In genomic region chr1:201310986-201311355, GRCh38 we compare ENCODE assay signal across 11 cellular contexts. TPM values are rescaled to one million over a fixed set of nuclear protein-coding genes. Genes with fewer than 3 reads are reported as not detected.
DNase-seq lines count a peak whose midpoint lies in the region; ATAC-seq and TF ChIP-seq lines count a peak whose summit lies in the region.
"Had no signal": no experiment of that assay in that cellular context is flagged by ENCODE, and none has a peak within 500 bp of the region (broad histone marks: within the 10 kb centered on the region; RNA-seq: fewer than 3 reads in every experiment).

No MANE protein-coding gene starts in this region.

- TF ChIP-seq CTCF in lower lobe of right lung (IDR thresholded peaks at IDR 0.05) (no peak), upper lobe of right lung (IDR thresholded peaks at IDR 0.05) (no peak)
- TF ChIP-seq CTCF in activated CD8-positive, alpha-beta T cell treated with anti-CD3 and anti-CD28 coated beads for 36 hours (IDR thresholded peaks at IDR 0.05): no peak

- no peaks in the 10 kb centered on the region for H3K9me3 Mint-ChIP-seq in activated CD8-positive, alpha-beta T cell treated with anti-CD3 and anti-CD28 coated beads for 36 hours
- H3K9me3 Mint-ChIP-seq: activated T-cell treated with anti-CD3 and anti-CD28 coated beads, Interleukin-2, amount 50 U/mL, for 72 hours had no signal

- DNase-seq in COR-L47 (lab: John Stamatoyannopoulos, UW): peak; percentile 91
- peak; percentile 93 for DNase-seq in NCI-H1092 (lab: John Stamatoyannopoulos, UW)
- DNase-seq in SK-MEL-5 (ENCODE audit: low read depth, low spot score): peak; percentile 18
- peak; percentile 32 for DNase-seq in lower lobe of right lung
- no peak for DNase-seq in upper lobe of right lung
- no peak for DNase-seq in activated CD8-positive, alpha-beta T cell treated with anti-CD3 and anti-CD28 coated beads for 36 hours
- no peak for DNase-seq in ureter (ENCODE audit: low spot score)
- no peak for DNase-seq in mucosa of gallbladder (ENCODE audit: low spot score)
- DNase-seq: KG1, T-helper 17 cell had no signal

- no peak overlapping the region for H3K4me3 Mint-ChIP-seq in activated CD8-positive, alpha-beta T cell treated with anti-CD3 and anti-CD28 coated beads for 36 hours
- H3K4me3 Mint-ChIP-seq: activated T-cell treated with anti-CD3 and anti-CD28 coated beads, Interleukin-2, amount 50 U/mL, for 72 hours; T-helper 17 cell had no signal

- in situ Hi-C loops in SK-MEL-5 (cut with HindIII; ENCODE audit: low pct_unique_long_range_greater_than_20kb, low sequenced_read_pairs): no loop called here

- H3K27ac Mint-ChIP-seq in activated CD8-positive, alpha-beta T cell treated with anti-CD3 and anti-CD28 coated beads for 36 hours: no peak overlapping the region
- H3K27ac Mint-ChIP-seq: activated T-cell treated with anti-CD3 and anti-CD28 coated beads, Interleukin-2, amount 50 U/mL, for 72 hours; T-helper 17 cell had no signal

- intact Hi-C loops in lower lobe of right lung (cut with DNase I) (no loop called here), upper lobe of right lung (cut with DNase I) (no loop called here)
- intact Hi-C loops in activated CD8-positive, alpha-beta T cell treated with anti-CD3 and anti-CD28 coated beads for 36 hours (cut with micrococcal nuclease): no loop called here

- POLR2A ChIA-PET in activated CD8-positive, alpha-beta T cell treated with anti-CD3 and anti-CD28 coated beads for 36 hours (lab: Charles Lee): no interaction called here

- H3K27me3 Mint-ChIP-seq in activated CD8-positive, alpha-beta T cell treated with anti-CD3 and anti-CD28 coated beads for 36 hours: peaks cover 14% of the 10 kb centered on the region

- H3K4me1 ChIP-seq in lower lobe of right lung (peaks cover 51% of the 10 kb centered on the region), upper lobe of right lung (peaks cover 38% of the 10 kb centered on the region)

- H3K9me3 ChIP-seq in lower lobe of right lung (no peaks in the 10 kb centered on the region), upper lobe of right lung (no peaks in the 10 kb centered on the region)

- peak overlapping the region; percentile 39 for H3K27ac ChIP-seq in lower lobe of right lung
- no peak overlapping the region for H3K27ac ChIP-seq in upper lobe of right lung

- H3K4me3 ChIP-seq in lower lobe of right lung (no peak overlapping the region), upper lobe of right lung (no peak overlapping the region)

- peak in 1 of 2 donors; percentile 28 for ATAC-seq in lower lobe of right lung
- ATAC-seq in upper lobe of right lung: no peak
- ATAC-seq in activated CD8-positive, alpha-beta T cell treated with anti-CD3 and anti-CD28 coated beads for 36 hours: no peak

- H3K36me3 Mint-ChIP-seq in activated CD8-positive, alpha-beta T cell treated with anti-CD3 and anti-CD28 coated beads for 36 hours (ENCODE audit: low read depth): no peaks in the 10 kb centered on the region

- H3K4me1 Mint-ChIP-seq in activated CD8-positive, alpha-beta T cell treated with anti-CD3 and anti-CD28 coated beads for 36 hours (ENCODE audit: low read depth): peaks cover 13% of the 10 kb centered on the region

- CTCF ChIA-PET in activated CD8-positive, alpha-beta T cell treated with anti-CD3 and anti-CD28 coated beads for 36 hours (lab: Charles Lee): interaction anchor here (0.7 kb wide), 1 partner anchor 35 kb away, joined by 4 read pairs; no protein-coding TSS in a partner anchor

- H3K27me3 ChIP-seq in lower lobe of right lung (ENCODE audit: low read depth) (no peaks in the 10 kb centered on the region), upper lobe of right lung (no peaks in the 10 kb centered on the region)

- H3K36me3 ChIP-seq in lower lobe of right lung: no peaks in the 10 kb centered on the region
- no peaks in the 10 kb centered on the region for H3K36me3 ChIP-seq in upper lobe of right lung

RNA-seq across cellular contexts. Expression of gene PKP1, which starts 27.7 kb away (rescaled TPM):
- not detected in 2 replicates for total RNA-seq in SK-MEL-5 (2014; rRNA removed; shearing (Covaris generic))
- polyA plus RNA-seq in SK-MEL-5 (2015; cell fraction: cytosol; rRNA removed): not detected in 2 replicates
- polyA plus RNA-seq in SK-MEL-5 (2015; cell fraction: nucleus; rRNA removed): not detected in 2 replicates
- 2.2 TPM for total RNA-seq in lower lobe of right lung
- 0.69 TPM for total RNA-seq in upper lobe of right lung
- total RNA-seq in activated CD8-positive, alpha-beta T cell treated with anti-CD3 and anti-CD28 coated beads for 36 hours: not detected
- total RNA-seq in ureter: 58.1 TPM
- 0.09 TPM for total RNA-seq in mucosa of gallbladder
- total RNA-seq: activated T-cell treated with anti-CD3 and anti-CD28 coated beads, Interleukin-2, amount 50 U/mL, for 72 hours; T-helper 17 cell had no signal

Comparison
In these comparisons a context has a peak if more than half of its experiments do, and no peak if none do; other contexts are left out.
1. DNase-seq: peak in COR-L47 (single experiment), NCI-H1092 (single experiment), SK-MEL-5 (single experiment) and lower lobe of right lung (single experiment); none in upper lobe of right lung (single experiment), activated CD8-positive, alpha-beta T cell treated with anti-CD3 and anti-CD28 coated beads for 36 hours (single experiment), ureter (single experiment) and mucosa of gallbladder (single experiment).
2. RNA of gene PKP1, which starts 27.7 kb away (total RNA-seq): 58.1 TPM in ureter (single experiment); 2.2 TPM in lower lobe of right lung (single experiment), 0.69 TPM in upper lobe of right lung (single experiment), 0.09 TPM in mucosa of gallbladder (single experiment), not detected in SK-MEL-5 and not detected in activated CD8-positive, alpha-beta T cell treated with anti-CD3 and anti-CD28 coated beads for 36 hours; every median in the first group is over 10 times any median in the second.